ENCODE assay signal across 19 cellular contexts in genomic region chr3:30286811-30287210, GRCh38.
DNase-seq lines count a peak whose midpoint lies in the region; ATAC-seq, FAIRE-seq and TF ChIP-seq lines count a peak whose summit lies in the region.
"Had no signal": no experiment of that assay in that cellular context is flagged by ENCODE, and none has a peak within 500 bp of the region (broad histone marks: within the 10 kb centered on the region; RNA-seq: fewer than 3 reads in every experiment).

No MANE protein-coding gene starts in this region.

- no peaks in the 10 kb centered on the region for H3K36me3 Mint-ChIP-seq in T-cell
- H3K36me3 Mint-ChIP-seq: activated CD4-positive, alpha-beta memory T cell treated with anti-CD3 and anti-CD28 coated beads for 36 hours had no signal

- H3K4me1 Mint-ChIP-seq in T-cell: peaks cover 13 to 21% (median 14%) of the 10 kb centered on the region in 3 donors

- no peak overlapping the region for H3K9ac ChIP-seq in BLaER1

- H3K4me1 ChIP-seq in BLaER1 (peaks cover 52% of the 10 kb centered on the region), pancreas (peaks cover 0 to 27% (median 27%) of the 10 kb centered on the region in 3 donors)

- ATAC-seq in pancreas: no peak
- no peak for ATAC-seq in HG03520 (IDR thresholded peaks at IDR 0.05; ENCODE audit: unreplicated experiment)
- no peak for ATAC-seq in T-cell (replicated peaks in 1 of 4)

- H3K9me3 ChIP-seq in BLaER1 (no peaks in the 10 kb centered on the region), pancreas (no peaks in the 10 kb centered on the region)
- H3K9me3 ChIP-seq: MG63, neutrophil, testis had no signal

- no peaks in the 10 kb centered on the region for H3K9me3 Mint-ChIP-seq in T-cell
- H3K9me3 Mint-ChIP-seq: activated CD4-positive, alpha-beta memory T cell treated with anti-CD3 and anti-CD28 coated beads for 36 hours had no signal

- POLR2A ChIA-PET in T-cell (lab: Charles Lee): interaction anchor here in 1 of 2 donors (0.6 kb wide), 1 partner anchor 11 kb away, joined by 3 read pairs; no protein-coding TSS in a partner anchor

- no peak overlapping the region for H3K4me3 Mint-ChIP-seq in T-cell
- H3K4me3 Mint-ChIP-seq: activated CD4-positive, alpha-beta memory T cell treated with anti-CD3 and anti-CD28 coated beads for 36 hours; activated T-helper 1 cell treated with anti-CD3 and anti-CD28 coated beads, Interleukin-12 subunit alpha, Interleukin-12 subunit beta, Interleukin-2, Interleukin-4 antibody, amounts not matched to agents 30 ng/mL and 10 ng/mL and 1 ng/mL, durations not matched to agents 14 hours and 24 hours and 36 hours; B cell had no signal

- in situ Hi-C loops in KBM-7 (cut with MboI; ENCODE audit: low pct_unique_long_range_greater_than_20kb, low sequenced_read_pairs): no loop called here

- no peak overlapping the region for H3K27ac Mint-ChIP-seq in T-cell
- H3K27ac Mint-ChIP-seq: activated CD4-positive, alpha-beta memory T cell treated with anti-CD3 and anti-CD28 coated beads for 36 hours; B cell had no signal

- intact Hi-C loops in pancreas (cut with DNase I): no loop called here

- FAIRE-seq in pancreas (lab: Jason Lieb, UNC): no peak
- FAIRE-seq: endometrium had no signal

- no peak overlapping the region for H3K4me3 ChIP-seq in BLaER1
- no peak overlapping the region for H3K4me3 ChIP-seq in coronary artery
- no peak overlapping the region for H3K4me3 ChIP-seq in pancreas
- H3K4me3 ChIP-seq: MG63, testis had no signal

- WGBS in pancreas, 2 donors: 82 to 91% methylated on average over 2 of the region's 2 CpGs

- H3K27me3 Mint-ChIP-seq in T-cell: no peaks in the 10 kb centered on the region
- H3K27me3 Mint-ChIP-seq: activated CD4-positive, alpha-beta memory T cell treated with anti-CD3 and anti-CD28 coated beads for 36 hours; B cell had no signal

- peak overlapping the region; percentile 74 for H3K4me2 ChIP-seq in BLaER1

- H3K27me3 ChIP-seq in BLaER1 (no peaks in the 10 kb centered on the region), pancreas (no peaks in the 10 kb centered on the region)
- H3K27me3 ChIP-seq: MG63, neutrophil, testis had no signal

- H3K36me3 ChIP-seq in BLaER1 (no peaks in the 10 kb centered on the region), pancreas (no peaks in the 10 kb centered on the region)
- H3K36me3 ChIP-seq: MG63, neutrophil had no signal

- no peak overlapping the region for H3K27ac ChIP-seq in BLaER1
- peak overlapping the region; percentile 23 to 78 for H3K27ac ChIP-seq in coronary artery
- peak overlapping the region in 3 of 4 donors; percentile 12 to 64 (median 59) for H3K27ac ChIP-seq in pancreas
- H3K27ac ChIP-seq: neutrophil, testis had no signal

- DNase-seq in M059J (ENCODE audit: low read depth) (peak; percentile 50), coronary artery (ENCODE audit: low spot score) (no peak), pancreas (no peak), KBM-7 (no peak), KG1 (lab: John Stamatoyannopoulos, UW) (no peak), T-cell (no peak)
- DNase-seq: activated CD4-positive, alpha-beta memory T cell treated with anti-CD3 and anti-CD28 coated beads for 36 hours; DMS53; NCI-H2029; NCI-H748 treated with DMSO at 0.1 percent for 48 hours; SHP77; testis had no signal

- CTCF ChIA-PET in T-cell (lab: Charles Lee): no interaction called here

- TF ChIP-seq CTCF in coronary artery (IDR thresholded peaks at IDR 0.05) (no peak), pancreas (IDR thresholded peaks at IDR 0.05) (no peak)

- no peaks in the 10 kb centered on the region for H4K20me1 ChIP-seq in BLaER1
